Comparison of ENCODE assay signal across 18 cellular contexts in genomic region chr5:5739490-5739945, GRCh38.
A peak's percentile ranks its signal among the peaks of the same experiment; 100 is the strongest.
DNase-seq lines count a peak whose midpoint lies in the region; ATAC-seq and TF ChIP-seq lines count a peak whose summit lies in the region.
"Had no signal": no experiment of that assay in that cellular context is flagged by ENCODE, and none has a peak within 500 bp of the region (broad histone marks: within the 10 kb centered on the region; RNA-seq: fewer than 3 reads in every experiment).

No MANE protein-coding gene starts in this region.

- H3K9ac ChIP-seq in BLaER1 treated with 17β-estradiol and CSF1 and Interleukin-3, amounts not matched to agents 10 nM and 100 nM = no peak overlapping the region

- BruUV-seq in Caco-2 (replicated peaks; lab: Mats Ljungman, UMichigan) = no TSS peak

- ATAC-seq in GM19324 (IDR thresholded peaks at IDR 0.05; ENCODE audit: low FRiP score, unreplicated experiment) = peak; percentile 33
- ATAC-seq in HG02623 (IDR thresholded peaks at IDR 0.05; ENCODE audit: unreplicated experiment) = peak; percentile 24
- peak; percentile 27 for ATAC-seq in HG03442 (IDR thresholded peaks at IDR 0.05; ENCODE audit: unreplicated experiment)
- ATAC-seq in left colon = no peak
- ATAC-seq: body of pancreas, GM23338 had no signal

- DNase-seq in Caco-2 = no peak
- DNase-seq in HK-2 (ENCODE audit: unreplicated experiment) = no peak
- DNase-seq in right atrium auricular region (ENCODE audit: low spot score) = no peak
- no peak for DNase-seq in left colon
- DNase-seq: ACHN; activated CD4-positive, CD25-positive, alpha-beta regulatory T cell; activated naive CD4-positive, alpha-beta T cell treated with Interleukin-2 at 50 U/mL for 16 hours; body of pancreas; Calu3; GF-D8; NCI-H774; nephron progenitor cell; RPMI8226 had no signal

- peaks cover 17 to 19% (median 18%) of the 10 kb centered on the region in 11 experiments for H3K9me3 ChIP-seq in BLaER1 treated with 17β-estradiol and CSF1 and Interleukin-3, amounts not matched to agents 10 nM and 100 nM (replicated peaks in 1 of 11)
- H3K9me3 ChIP-seq in Caco-2 (no peaks in the 10 kb centered on the region), right atrium auricular region (peaks cover 0 to 17% of the 10 kb centered on the region in 2 donors)

- POLR2A ChIA-PET in Caco-2 (lab: Charles Lee) = no interaction called here

- H3K36me3 Mint-ChIP-seq in Caco-2 (ENCODE audit: insufficient read depth, unreplicated experiment) = no peaks in the 10 kb centered on the region

- TF ChIP-seq CTCF in Caco-2 (IDR thresholded peaks at IDR 0.05; ENCODE audit: insufficient read depth in 1 of 2, low read depth in 1 of 2, low read length in 1 of 2, severe bottlenecking in 1 of 2, unreplicated experiment in 1 of 2) (no peak), right atrium auricular region (IDR thresholded peaks at IDR 0.05) (no peak)

- 0 out of 22 replicates have a peak overlapping the region, but pooled peaks of 1 of the 11 experiments have one; percentile 14 for H3K27ac ChIP-seq in BLaER1 treated with 17β-estradiol and CSF1 and Interleukin-3, amounts not matched to agents 10 nM and 100 nM
- H3K27ac ChIP-seq in right atrium auricular region = no peak overlapping the region
- H3K27ac ChIP-seq: body of pancreas had no signal

- intact Hi-C loops in Caco-2 (cut with micrococcal nuclease; ENCODE audit: unreplicated experiment) = no loop called here
- intact Hi-C loops in left colon (cut with DNase I, micrococcal nuclease) = no loop called here

- no peak overlapping the region for H3K27ac Mint-ChIP-seq in Caco-2 (ENCODE audit: unreplicated experiment)
- H3K27ac Mint-ChIP-seq: GM23338, nephron progenitor cell had no signal

- H3K27me3 ChIP-seq in BLaER1 treated with 17β-estradiol and CSF1 and Interleukin-3, amounts not matched to agents 10 nM and 100 nM = no peaks in the 10 kb centered on the region
- H3K27me3 ChIP-seq in Caco-2 (replicated peaks; ENCODE audit: control insufficient read depth, insufficient read depth, low read length) (no peaks in the 10 kb centered on the region), right atrium auricular region (no peaks in the 10 kb centered on the region)
- H3K27me3 ChIP-seq: body of pancreas had no signal

- no peaks in the 10 kb centered on the region for H3K4me1 Mint-ChIP-seq in Caco-2 (ENCODE audit: low read depth, unreplicated experiment)
- H3K4me1 Mint-ChIP-seq: nephron progenitor cell had no signal

- no peak overlapping the region for H3K4me3 ChIP-seq in BLaER1 treated with 17β-estradiol and CSF1 and Interleukin-3, amounts not matched to agents 10 nM and 100 nM
- H3K4me3 ChIP-seq in Caco-2 (ENCODE audit: low read depth, low read length) (no peak overlapping the region), right atrium auricular region (no peak overlapping the region)
- H3K4me3 ChIP-seq: body of pancreas, GM23338 had no signal

- H3K4me2 ChIP-seq in BLaER1 treated with 17β-estradiol and CSF1 and Interleukin-3, amounts not matched to agents 10 nM and 100 nM = peak overlapping the region in 10 of 11 experiments; percentile 14 to 74 (median 62); a peak in 18 of 22 replicates
- H3K4me2 ChIP-seq: GM23338 had no signal

- H4K20me1 ChIP-seq in BLaER1 treated with 17β-estradiol and CSF1 and Interleukin-3, amounts not matched to agents 10 nM and 100 nM = no peaks in the 10 kb centered on the region

- H3K4me1 ChIP-seq in BLaER1 treated with 17β-estradiol and CSF1 and Interleukin-3, amounts not matched to agents 10 nM and 100 nM = peaks cover 5 to 38% (median 28%) of the 10 kb centered on the region in 10 experiments; a peak in 19 of 20 replicates
- H3K4me1 ChIP-seq in Caco-2 = no peaks in the 10 kb centered on the region
- no peaks in the 10 kb centered on the region for H3K4me1 ChIP-seq in right atrium auricular region
- H3K4me1 ChIP-seq: body of pancreas had no signal

- no peaks in the 10 kb centered on the region for H3K36me3 ChIP-seq in BLaER1 treated with 17β-estradiol and CSF1 and Interleukin-3, amounts not matched to agents 10 nM and 100 nM
- H3K36me3 ChIP-seq in Caco-2 (ENCODE audit: control insufficient read depth, insufficient read depth, low read length) (no peaks in the 10 kb centered on the region), right atrium auricular region (no peaks in the 10 kb centered on the region)

- no peak overlapping the region for H3K4me3 Mint-ChIP-seq in Caco-2 (ENCODE audit: unreplicated experiment)
- H3K4me3 Mint-ChIP-seq: GM23338, nephron progenitor cell had no signal

- H3K9me3 Mint-ChIP-seq in Caco-2 (ENCODE audit: unreplicated experiment) = peaks cover 31% of the 10 kb centered on the region

- peaks cover 10% of the 10 kb centered on the region for H3K27me3 Mint-ChIP-seq in Caco-2 (ENCODE audit: insufficient read depth, unreplicated experiment)

- CTCF ChIA-PET in Caco-2 (lab: Charles Lee) = no interaction called here
